In the genomic region with DNA sequence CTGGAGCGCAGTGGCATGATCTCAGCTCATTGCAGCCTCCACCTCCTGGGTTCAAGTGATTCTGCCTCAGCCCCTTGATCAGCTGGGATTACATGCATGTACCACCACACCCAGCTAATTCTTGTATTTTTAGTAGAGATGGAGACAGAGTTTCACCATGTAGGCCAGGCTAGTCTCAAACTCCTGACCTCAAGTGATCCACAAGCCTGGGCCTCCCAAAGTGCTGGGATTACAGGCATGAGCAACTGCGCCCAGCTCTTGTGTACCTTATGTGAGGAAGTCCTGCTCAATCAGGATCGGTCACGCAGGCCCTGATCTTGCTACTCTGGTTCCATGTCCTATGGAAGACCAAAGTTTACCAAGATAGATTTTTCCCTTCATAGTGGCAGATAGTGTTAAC, we compare ENCODE assay signal across 11 cellular contexts. TPM values are rescaled to one million over a fixed set of nuclear protein-coding genes. Genes with fewer than 3 reads are reported as not detected.
"Had no signal": no experiment of that assay in that cellular context is flagged by ENCODE, and none has a peak within 500 bp of the region (broad histone marks: within the 10 kb centered on the region; RNA-seq: fewer than 3 reads in every experiment).

No MANE protein-coding gene starts in this region.

RNA-seq across cellular contexts. Expression of a gene that starts 27.7 kb away (rescaled TPM):
- total RNA-seq: ascending aorta, chondrocyte, fibroblast of lung, fibroblast of villous mesenchyme, gastroesophageal sphincter, hepatocyte, left ventricle myocardium inferior, mucosa of descending colon, myocyte, thoracic aorta had no signal
- polyA plus RNA-seq: esophagus, fibroblast of lung, hepatocyte had no signal
